ENCODE assay signal across 1 cellular context in genomic region chr15:68234520-68234919, GRCh38.
TF ChIP-seq lines count a peak whose summit lies in the region.

No MANE protein-coding gene starts in this region.

TF ChIP-seq in HepG2, 621 proteins besides CTCF, POLR2A, EP300 and RAD21:
- TF ChIP-seq, protein P1, sequence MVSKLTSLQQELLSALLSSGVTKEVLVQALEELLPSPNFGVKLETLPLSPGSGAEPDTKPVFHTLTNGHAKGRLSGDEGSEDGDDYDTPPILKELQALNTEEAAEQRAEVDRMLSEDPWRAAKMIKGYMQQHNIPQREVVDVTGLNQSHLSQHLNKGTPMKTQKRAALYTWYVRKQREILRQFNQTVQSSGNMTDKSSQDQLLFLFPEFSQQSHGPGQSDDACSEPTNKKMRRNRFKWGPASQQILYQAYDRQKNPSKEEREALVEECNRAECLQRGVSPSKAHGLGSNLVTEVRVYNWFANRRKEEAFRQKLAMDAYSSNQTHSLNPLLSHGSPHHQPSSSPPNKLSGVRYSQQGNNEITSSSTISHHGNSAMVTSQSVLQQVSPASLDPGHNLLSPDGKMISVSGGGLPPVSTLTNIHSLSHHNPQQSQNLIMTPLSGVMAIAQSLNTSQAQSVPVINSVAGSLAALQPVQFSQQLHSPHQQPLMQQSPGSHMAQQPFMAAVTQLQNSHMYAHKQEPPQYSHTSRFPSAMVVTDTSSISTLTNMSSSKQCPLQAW (CRISPR knock-in tag; IDR thresholded peaks at IDR 0.05) = 0 out of 2 replicates have a peak, but pooled peaks have one; percentile 9
- peak; percentile 6; the same call in 1 of the 2 replicates for TF ChIP-seq SP2 (CRISPR knock-in tag; IDR thresholded peaks at IDR 0.05)
